13 cellular contexts compared by ENCODE assay signal in genomic region chr3:124008321-124008720, GRCh38. TPM values are rescaled to one million over a fixed set of nuclear protein-coding genes. Genes with fewer than 3 reads are reported as not detected.
"Had no signal": no experiment of that assay in that cellular context is flagged by ENCODE, and none has a peak within 500 bp of the region (broad histone marks: within the 10 kb centered on the region; RNA-seq: fewer than 3 reads in every experiment).

No MANE protein-coding gene starts in this region.

RNA-seq across cellular contexts. Expression of gene ROPN1, which starts 16.4 kb away (rescaled TPM):
- total RNA-seq: activated CD4-positive, alpha-beta memory T cell treated with anti-CD3 and anti-CD28 coated beads, Interleukin-2, amount 10 ng/mL, durations not matched to agents 7 days and 5 days; activated CD4-positive, alpha-beta T cell treated with anti-CD3 and anti-CD28 coated beads, Interleukin-2, amount 10 ng/mL, durations not matched to agents 7 days and 5 days; activated naive CD4-positive, alpha-beta T cell treated with anti-CD3 and anti-CD28 coated beads, Interleukin-2, amount 50 U/mL, for 72 hours; activated naive CD8-positive, alpha-beta T cell treated with anti-CD3 and anti-CD28 coated beads, Interleukin-2, amount 10 ng/mL, durations not matched to agents 7 days and 5 days; activated T-cell treated with anti-CD3 and anti-CD28 coated beads, Interleukin-2, amount 50 U/mL, for 72 hours; ascending aorta; chondrocyte; dermis blood vessel endothelial cell; esophagus muscularis mucosa; foreskin keratinocyte; gastrocnemius medialis; T-helper 2 cell treated with Interferon-gamma antibody and Interleukin-4, amounts not matched to agents 100 ng/mL and 5 ng/mL, for 36 hours; WTC11 had no signal
- polyA plus RNA-seq: foreskin keratinocyte had no signal
